ENCODE assay signal across 18 cellular contexts in genomic region chr22:33474587-33474986, GRCh38.
"Had no signal": no experiment of that assay in that cellular context is flagged by ENCODE, and none has a peak within 500 bp of the region (broad histone marks: within the 10 kb centered on the region; RNA-seq: fewer than 3 reads in every experiment).

No MANE protein-coding gene starts in this region.

- H3K36me3 ChIP-seq: gastrocnemius medialis, neutrophil, stomach, thoracic aorta had no signal

- H3K4me3 Mint-ChIP-seq: naive thymus-derived CD4-positive, alpha-beta T cell had no signal

- H3K27ac Mint-ChIP-seq: naive thymus-derived CD4-positive, alpha-beta T cell had no signal

- H3K27me3 ChIP-seq: dorsolateral prefrontal cortex, gastrocnemius medialis, neutrophil, stomach had no signal

- DNase-seq: cortex of kidney; effector memory CD4-positive, alpha-beta T cell; gastrocnemius medialis; glutamatergic neuron; islet precursor cell; mammary epithelial cell; naive thymus-derived CD4-positive, alpha-beta T cell; posterior cingulate gyrus; stimulated activated CD4-positive, alpha-beta T cell treated with anti-CD3 and anti-CD28 coated beads, Interleukin-2, amount 100 ng/mL, for 24 hours; stimulated activated CD4-positive, alpha-beta T cell treated with anti-CD3 and anti-CD28 coated beads, Interleukin-4, amount 100 ng/mL, for 4 hours; stimulated activated naive CD4-positive, alpha-beta T cell; stomach; substantia nigra; trophoblast cell had no signal

- H3K4me1 Mint-ChIP-seq: naive thymus-derived CD4-positive, alpha-beta T cell had no signal

- H3K27ac ChIP-seq: gastrocnemius medialis, neutrophil, skin epidermis, stomach, thoracic aorta had no signal

- H3K4me3 ChIP-seq: dorsolateral prefrontal cortex, gastrocnemius medialis, skin epidermis, stomach, thoracic aorta had no signal

- H3K9me3 ChIP-seq: gastrocnemius medialis, neutrophil, stomach, thoracic aorta had no signal

- H3K27me3 Mint-ChIP-seq: naive thymus-derived CD4-positive, alpha-beta T cell had no signal
